Comparison of ENCODE assay signal across 28 cellular contexts in the genomic region with DNA sequence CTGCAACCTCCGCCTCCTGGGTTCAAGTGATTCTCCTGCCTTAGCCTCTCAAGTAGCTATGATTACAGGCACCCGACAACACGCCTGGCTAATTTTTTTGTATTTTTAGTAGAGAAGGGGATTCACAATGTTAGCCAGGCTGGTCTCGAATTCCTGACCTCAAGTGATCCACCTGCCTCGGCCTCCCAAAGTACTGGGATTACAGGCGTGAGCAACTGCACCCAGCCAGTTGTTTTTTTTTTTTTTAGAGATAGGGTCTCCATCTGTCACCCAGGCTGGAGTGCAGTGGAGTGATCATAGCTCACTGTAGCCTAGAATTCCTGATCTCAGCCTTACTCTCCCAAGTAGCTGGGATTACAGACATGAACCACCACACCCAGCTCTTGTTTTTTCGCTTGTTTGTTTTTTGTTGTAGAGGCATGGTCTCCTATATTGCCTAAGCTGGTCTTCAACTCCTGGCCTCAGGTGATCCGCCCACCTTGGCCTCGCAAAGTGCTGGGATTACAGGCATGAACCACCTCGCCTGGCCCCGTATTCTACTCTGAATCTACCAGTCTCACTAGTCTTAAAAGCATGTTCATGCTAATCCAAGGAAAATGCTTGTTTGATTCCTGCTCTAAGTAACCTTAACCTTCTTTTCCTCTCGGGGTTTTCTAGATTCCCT. TPM values are rescaled to one million over a fixed set of nuclear protein-coding genes. Genes with fewer than 3 reads are reported as not detected.
DNase-seq lines count a peak whose midpoint lies in the region; ATAC-seq, FAIRE-seq and TF ChIP-seq lines count a peak whose summit lies in the region.
"Had no signal": no experiment of that assay in that cellular context is flagged by ENCODE, and none has a peak within 500 bp of the region (broad histone marks: within the 10 kb centered on the region; RNA-seq: fewer than 3 reads in every experiment).

No MANE protein-coding gene starts in this region.

- no peak for FAIRE-seq in keratinocyte (lab: Jason Lieb, UNC)
- FAIRE-seq: A549, frontal cortex, GM19239, H54, pancreas had no signal

- no peaks in the 10 kb centered on the region for H3K36me3 ChIP-seq in keratinocyte (ENCODE audit: control insufficient read depth in 2 of 2, extremely low read depth in 1 of 2, insufficient read depth in 2 of 2, low read length in 2 of 2)
- H3K36me3 ChIP-seq: pancreas, Peyer's patch, thyroid gland had no signal

- dilution Hi-C loops in keratinocyte (cut with MboI; ENCODE audit: extremely low pct_ligation_motif_present, low sequenced_read_pairs) = no loop called here

- no peak overlapping the region for H3K4me3 ChIP-seq in keratinocyte (ENCODE audit: control insufficient read depth in 2 of 3, extremely low read depth in 1 of 3, insufficient read depth in 2 of 3, low read depth in 1 of 3, low read length in 3 of 3)
- H3K4me3 ChIP-seq: A549, pancreas, Peyer's patch, thyroid gland had no signal

- ATAC-seq in WTC11 = no peak
- ATAC-seq in naive thymus-derived CD8-positive, alpha-beta T cell = no peak
- ATAC-seq: A549, right cardiac atrium had no signal

- H3K9me3 Mint-ChIP-seq in WTC11 (no peaks in the 10 kb centered on the region), Calu3 (ENCODE audit: low read depth, unreplicated experiment) (no peaks in the 10 kb centered on the region)
- H3K9me3 Mint-ChIP-seq in naive thymus-derived CD8-positive, alpha-beta T cell = no peaks in the 10 kb centered on the region
- H3K9me3 Mint-ChIP-seq: activated T-cell treated with anti-CD3 and anti-CD28 coated beads, Interleukin-2, amount 50 U/mL, for 24 hours; CD4-positive, alpha-beta T cell; nephron progenitor cell had no signal

- peaks cover 46% of the 10 kb centered on the region for H3K4me1 ChIP-seq in keratinocyte (ENCODE audit: control insufficient read depth, extremely low read depth, insufficient read depth, low read length)
- H3K4me1 ChIP-seq: thyroid gland had no signal

- CTCF ChIA-PET in WTC11 (lab: Charles Lee) (interaction anchor here (1.2 to 1.4 kb wide), 2 partner anchors 25 to 31 kb away, joined by 3 to 4 read pairs; a partner anchor contains a TSS), Calu3 (lab: Charles Lee) (interaction anchor here (0.6 to 0.7 kb wide), 2 partner anchors 96 to 400 kb away, joined by 3 read pairs; no protein-coding TSS in a partner anchor)

- H3K27ac Mint-ChIP-seq in WTC11 (peak overlapping the region; percentile 6; the same call in 1 of the 2 replicates), Calu3 (ENCODE audit: unreplicated experiment) (no peak overlapping the region)
- peak overlapping the region in 3 of 10 donors; percentile 18 to 69 (median 48) for H3K27ac Mint-ChIP-seq in naive thymus-derived CD8-positive, alpha-beta T cell
- H3K27ac Mint-ChIP-seq: activated T-cell treated with anti-CD3 and anti-CD28 coated beads, Interleukin-2, amount 50 U/mL, for 24 hours; CD4-positive, alpha-beta T cell had no signal

- no peaks in the 10 kb centered on the region for H3K27me3 ChIP-seq in keratinocyte (ENCODE audit: control insufficient read depth, extremely low read depth, insufficient read depth, low read length)
- H3K27me3 ChIP-seq: pancreas, Peyer's patch, thyroid gland had no signal

- H3K27ac ChIP-seq in C4-2B (peak overlapping the region; percentile 53), keratinocyte (ENCODE audit: control insufficient read depth, insufficient read depth, low read length) (peak overlapping the region; percentile 97)
- H3K27ac ChIP-seq: Peyer's patch, thyroid gland had no signal

- no peaks in the 10 kb centered on the region for H3K79me2 ChIP-seq in keratinocyte (ENCODE audit: control insufficient read depth, insufficient read depth, low read length)

- no peaks in the 10 kb centered on the region for H3K9me3 ChIP-seq in keratinocyte (ENCODE audit: control insufficient read depth, low read depth, low read length)
- H3K9me3 ChIP-seq: A549, pancreas, Peyer's patch, thyroid gland had no signal

- no peak overlapping the region for H2AFZ ChIP-seq in keratinocyte (ENCODE audit: control insufficient read depth, low read length)

- no peaks in the 10 kb centered on the region for H4K20me1 ChIP-seq in keratinocyte (ENCODE audit: control insufficient read depth, extremely low read depth, insufficient read depth, low read length)

- H3K9me1 ChIP-seq in keratinocyte (ENCODE audit: control insufficient read depth, extremely low read depth, insufficient read depth, low read length) = no peaks in the 10 kb centered on the region

- no peak overlapping the region for H3K4me2 ChIP-seq in keratinocyte (ENCODE audit: control insufficient read depth, extremely low read depth, insufficient read depth, low read depth, low read length)

- H3K36me3 Mint-ChIP-seq in WTC11 = no peaks in the 10 kb centered on the region
- H3K36me3 Mint-ChIP-seq in Calu3 (ENCODE audit: insufficient read depth, unreplicated experiment) = no peaks in the 10 kb centered on the region
- peaks cover 0 to 6% (median 0%) of the 10 kb centered on the region in 3 donors for H3K36me3 Mint-ChIP-seq in naive thymus-derived CD8-positive, alpha-beta T cell

- POLR2A ChIA-PET in WTC11 (lab: Charles Lee) = interaction anchor here (0.6 to 1.6 kb wide), 2 partner anchors 31 to 266 kb away, joined by 3 to 5 read pairs; a partner anchor contains a TSS
- POLR2A ChIA-PET in naive thymus-derived CD8-positive, alpha-beta T cell (lab: Charles Lee) = no interaction called here

- peaks cover 23% of the 10 kb centered on the region for H3K4me1 Mint-ChIP-seq in WTC11
- H3K4me1 Mint-ChIP-seq in Calu3 (ENCODE audit: low read depth, unreplicated experiment) = peaks cover 28% of the 10 kb centered on the region
- H3K4me1 Mint-ChIP-seq in naive thymus-derived CD8-positive, alpha-beta T cell = peaks cover 8 to 27% (median 14%) of the 10 kb centered on the region in 4 donors

- intact Hi-C loops in Calu3 (cut with micrococcal nuclease; ENCODE audit: unreplicated experiment) = loop anchor here (2.0 kb wide), 1 partner anchor 25 kb away; no protein-coding TSS in a partner anchor

- H3K9ac ChIP-seq in keratinocyte (ENCODE audit: control insufficient read depth, extremely low read depth, insufficient read depth, low read length) = no peak overlapping the region

- H3K4me3 Mint-ChIP-seq in WTC11 (no peak overlapping the region), Calu3 (ENCODE audit: low read depth, unreplicated experiment) (no peak overlapping the region)
- H3K4me3 Mint-ChIP-seq in naive thymus-derived CD8-positive, alpha-beta T cell = no peak overlapping the region
- H3K4me3 Mint-ChIP-seq: activated T-cell treated with anti-CD3 and anti-CD28 coated beads, Interleukin-2, amount 50 U/mL, for 24 hours; CD4-positive, alpha-beta T cell; nephron progenitor cell had no signal

- TF ChIP-seq CTCF in C4-2B (conservative IDR thresholded peaks at IDR 0.05) (no peak), WTC11 (IDR thresholded peaks at IDR 0.05) (no peak), keratinocyte (optimal IDR thresholded peaks at IDR 0.05 in 1 of 3, IDR thresholded peaks at IDR 0.05 in 1 of 3, conservative IDR thresholded peaks at IDR 0.05 in 1 of 3; ENCODE audit: extremely low read depth in 1 of 3, insufficient read depth in 2 of 3, low read length in 3 of 3) (no peak), Calu3 (IDR thresholded peaks at IDR 0.05; ENCODE audit: unreplicated experiment) (no peak)

- DNase-seq in NCI-H2171 (lab: John Stamatoyannopoulos, UW) (peak; percentile 22), WTC11 (ENCODE audit: low spot score) (no peak), keratinocyte (ENCODE audit: low read depth, low spot score) (no peak), Calu3 (no peak), midbrain (lab: John Stamatoyannopoulos, UW) (no peak), activated T-cell treated with anti-CD3 and anti-CD28 coated beads for 4 hours (no peak)
- no peak for DNase-seq in naive thymus-derived CD8-positive, alpha-beta T cell
- DNase-seq: activated CD4-positive, alpha-beta T cell treated with anti-CD3 and anti-CD28 coated beads, Interleukin-2, amount 50 U/mL, for 1 hour; activated T-cell treated with anti-CD3 and anti-CD28 coated beads, Interleukin-2, amount 50 U/mL, for 24 hours; AML-193; CD4-positive, alpha-beta T cell; central memory CD4-positive, alpha-beta T cell; kidney glomerular epithelial cell; NCI-H1092 treated with DMSO at 0.1 percent for 48 hours; NCI-H187 treated with DMSO at 0.1 percent for 48 hours; NCI-H526 treated with DMSO at 0.1 percent for 48 hours; nephron progenitor cell; pancreas; Peyer's patch; right cardiac atrium; SIG-M5; SW 1271; thyroid gland had no signal

- BruUV-seq in Calu3 (replicated peaks; lab: Mats Ljungman, UMichigan) = no TSS peak

- H3K27me3 Mint-ChIP-seq in WTC11 (ENCODE audit: low read depth) = no peaks in the 10 kb centered on the region
- no peaks in the 10 kb centered on the region for H3K27me3 Mint-ChIP-seq in Calu3 (ENCODE audit: unreplicated experiment)
- H3K27me3 Mint-ChIP-seq in naive thymus-derived CD8-positive, alpha-beta T cell = no peaks in the 10 kb centered on the region
- H3K27me3 Mint-ChIP-seq: activated T-cell treated with anti-CD3 and anti-CD28 coated beads, Interleukin-2, amount 50 U/mL, for 24 hours; CD4-positive, alpha-beta T cell had no signal

RNA-seq across cellular contexts. Expression of a gene that starts 31.7 kb away (rescaled TPM):
- total RNA-seq in WTC11 (2021) = 37.1 to 40.8 TPM (median 40.4 TPM) in 3 replicates
- polyA plus RNA-seq in keratinocyte = 25.3 to 38.1 TPM (median 29.0 TPM) in 3 replicates
- polyA plus RNA-seq in keratinocyte (2011; ENCODE audit: low read depth) = 145 TPM
- polyA plus RNA-seq in keratinocyte (2011; cell fraction: cytosol; rRNA removed) = 16.7 and 31.5 TPM in 2 replicates
- polyA plus RNA-seq in keratinocyte (2011; cell fraction: nucleus; rRNA removed) = 34.3 and 41.9 TPM in 2 replicates
- 29.8 and 35.7 TPM in 2 replicates for polyA plus RNA-seq in keratinocyte (2012; ENCODE audit: low replicate concordance)
- polyA minus RNA-seq in keratinocyte = 18.0 to 74.1 TPM (median 41.0 TPM) in 3 replicates
- 24.6 TPM for polyA minus RNA-seq in keratinocyte (2011; cell fraction: cytosol; rRNA and poly(A)+ RNA removed)
- polyA minus RNA-seq in keratinocyte (2011; cell fraction: nucleus; rRNA and poly(A)+ RNA removed) = 56.3 and 132 TPM in 2 replicates
- total RNA-seq in Calu3 (2022) = 29.7 and 34.4 TPM in 2 replicates
- total RNA-seq in naive thymus-derived CD8-positive, alpha-beta T cell = 10 to 100 TPM; 23.3 to 26.8 TPM
- 1 to 10 TPM; 3.0 to 4.8 (median 3.2) TPM for polyA plus RNA-seq in naive thymus-derived CD8-positive, alpha-beta T cell

RNA-seq across cellular contexts. Expression of a gene that starts 32.4 kb away (rescaled TPM):
- total RNA-seq in WTC11 (2021) (5.5 to 7.0 TPM (median 6.2 TPM) in 3 replicates), Calu3 (2022) (8.3 and 10.7 TPM in 2 replicates)
- polyA plus RNA-seq in keratinocyte = 2.5 to 6.2 TPM (median 3.0 TPM) in 3 replicates
- 5.7 TPM for polyA plus RNA-seq in keratinocyte (2011; ENCODE audit: low read depth)
- 2.2 and 4.9 TPM in 2 replicates for polyA plus RNA-seq in keratinocyte (2011; cell fraction: cytosol; rRNA removed)
- 2.4 and 2.8 TPM in 2 replicates for polyA plus RNA-seq in keratinocyte (2011; cell fraction: nucleus; rRNA removed)
- 4.3 TPM in 2 replicates for polyA plus RNA-seq in keratinocyte (2012; ENCODE audit: low replicate concordance)
- polyA minus RNA-seq in keratinocyte = 1.1 to 2.3 TPM (median 1.9 TPM) in 3 replicates
- 2.3 TPM for polyA minus RNA-seq in keratinocyte (2011; cell fraction: cytosol; rRNA and poly(A)+ RNA removed)
- 0.95 and 3.3 TPM in 2 replicates for polyA minus RNA-seq in keratinocyte (2011; cell fraction: nucleus; rRNA and poly(A)+ RNA removed)
- total RNA-seq in naive thymus-derived CD8-positive, alpha-beta T cell = 10 to 100 TPM; 19.2 to 22.2 TPM
- 10 to 100 TPM in 1 of 3 donors, 1 to 10 TPM in 2; 6.1 to 11.1 (median 8.3) TPM for polyA plus RNA-seq in naive thymus-derived CD8-positive, alpha-beta T cell
